Comparison of ENCODE assay signal across 19 cellular contexts in genomic region chr9:127169507-127169883, GRCh38. TPM values are rescaled to one million over a fixed set of nuclear protein-coding genes. Genes with fewer than 3 reads are reported as not detected.
"Had no signal": no experiment of that assay in that cellular context is flagged by ENCODE, and none has a peak within 500 bp of the region (broad histone marks: within the 10 kb centered on the region; RNA-seq: fewer than 3 reads in every experiment).

No MANE protein-coding gene starts in this region.

- H3K4me1 ChIP-seq: parathyroid adenoma, right lobe of liver, stomach, tibial artery had no signal

- H3K36me3 ChIP-seq: right lobe of liver had no signal

- DNase-seq: effector CD4-positive, alpha-beta T cell; mesenchymal stem cell; mucosa of descending colon; naive B cell; stimulated activated CD4-positive, alpha-beta T cell treated with anti-CD3 and anti-CD28 coated beads, Interleukin-12 subunit alpha, Interleukin-12 subunit beta, amount 100 ng/mL, for 4 hours; stimulated activated CD4-positive, alpha-beta T cell treated with anti-CD3 and anti-CD28 coated beads, Interleukin-1b, Interleukin-23, amount 100 ng/mL, for 48 hours; stimulated activated CD4-positive, alpha-beta T cell treated with anti-CD3 and anti-CD28 coated beads, Interleukin-4, amount 100 ng/mL, for 1 hour; stimulated activated naive CD4-positive, alpha-beta T cell treated with Interleukin-2 at 50 U/mL for 16 hours; substantia nigra had no signal

- H3K79me2 ChIP-seq: parathyroid adenoma had no signal

- H3K27me3 ChIP-seq: dorsolateral prefrontal cortex, neutrophil, right lobe of liver, stomach, testis, tibial artery had no signal

- H3K4me2 ChIP-seq: smooth muscle cell had no signal

- H3K9ac ChIP-seq: parathyroid adenoma had no signal

- H3K27ac ChIP-seq: neutrophil, parathyroid adenoma, right lobe of liver, stomach, testis, tibial artery had no signal

- H3K9me3 ChIP-seq: mucosa of descending colon, neutrophil, right lobe of liver, stomach, testis, tibial artery had no signal

- H3K4me3 ChIP-seq: dorsolateral prefrontal cortex, lung, mucosa of descending colon, right lobe of liver, smooth muscle cell, stomach, testis, tibial artery had no signal

- H2AFZ ChIP-seq: parathyroid adenoma had no signal

RNA-seq across cellular contexts. Expression of gene ANGPTL2, which starts 47.1 kb away (rescaled TPM):
- total RNA-seq: natural killer cell treated with Interleukin-12 subunit alpha and Interleukin-12 subunit beta and Interleukin-15 and Interleukin-18, amount 100 ng/mL, for 72 hours had no signal
